In the genomic region with DNA sequence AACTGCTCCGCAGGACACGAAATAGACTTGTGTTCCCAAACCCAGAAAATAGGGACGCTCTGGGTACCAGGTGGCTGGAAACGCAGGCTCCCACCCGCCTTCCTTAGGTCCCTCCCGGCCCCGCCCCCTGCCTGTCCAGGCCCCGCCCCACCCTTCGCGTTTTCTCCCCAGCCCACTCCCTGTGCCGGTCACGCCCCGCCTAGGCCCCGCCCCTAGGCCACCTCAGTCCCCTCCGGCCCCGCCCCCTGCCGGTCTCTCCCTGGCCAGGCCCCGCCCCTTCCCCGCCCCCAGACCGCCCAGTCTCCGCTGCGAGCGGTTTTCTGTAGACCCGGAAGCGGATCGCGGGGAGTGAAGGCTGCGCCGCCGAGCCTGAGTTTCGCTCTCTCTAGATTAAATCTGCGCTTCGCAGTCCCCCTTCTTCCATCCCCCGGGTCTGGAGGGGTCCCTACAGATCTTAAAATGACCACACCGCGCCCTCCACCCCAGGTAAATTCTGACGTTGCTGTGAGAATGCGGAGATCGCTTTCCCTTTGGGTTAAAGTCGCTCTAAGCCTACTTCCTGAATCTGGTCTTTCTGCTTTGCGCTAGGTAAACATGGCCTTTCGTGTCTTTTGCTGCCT, we compare ENCODE assay signal across 8 cellular contexts. TPM values are rescaled to one million over a fixed set of nuclear protein-coding genes. Genes with fewer than 3 reads are reported as not detected.
DNase-seq lines count a peak whose midpoint lies in the region; ATAC-seq and TF ChIP-seq lines count a peak whose summit lies in the region.

No MANE protein-coding gene starts in this region.

- peaks cover 3% of the 10 kb centered on the region; the same call in 1 of the 2 replicates for H3K9me3 ChIP-seq in HUES48 (ENCODE audit: control insufficient read depth, insufficient read depth, low read length)
- H3K9me3 ChIP-seq in SK-N-MC (ENCODE audit: low read depth, low read length): no peaks in the 10 kb centered on the region

- no peaks in the 10 kb centered on the region for H3K27me3 Mint-ChIP-seq in activated naive CD8-positive, alpha-beta T cell treated with anti-CD3 and anti-CD28 coated beads for 36 hours

- peak; percentile 98 for ATAC-seq in Right ventricle myocardium inferior
- peak; percentile 97 for ATAC-seq in omental fat pad (ENCODE audit: low FRiP score)
- no peak for ATAC-seq in GM18868 (IDR thresholded peaks at IDR 0.05; ENCODE audit: unreplicated experiment)

- no peak for TF ChIP-seq CTCF in omental fat pad (IDR thresholded peaks at IDR 0.05)

- H3K36me3 ChIP-seq in HUES48 (ENCODE audit: control insufficient read depth, insufficient read depth, low read length) (no peaks in the 10 kb centered on the region), SK-N-MC (ENCODE audit: insufficient read depth, low read length) (no peaks in the 10 kb centered on the region)

- DNase-seq in DMS79 treated with DMSO at 0.1 percent for 48 hours (lab: John Stamatoyannopoulos, UW) (peak; percentile 75), SK-N-MC (ENCODE audit: low read depth, low spot score) (no peak), Right ventricle myocardium inferior (ENCODE audit: missing footprints) (peak; percentile 98), omental fat pad (ENCODE audit: low spot score) (peak; percentile 97), substantia nigra (lab: John Stamatoyannopoulos, UW) (peak; percentile 56 to 99 (median 94))
- peak; percentile 90 for DNase-seq in activated naive CD8-positive, alpha-beta T cell treated with anti-CD3 and anti-CD28 coated beads for 36 hours

- H3K27ac ChIP-seq in HUES48 (ENCODE audit: low read depth, low read length) (no peak overlapping the region), SK-N-MC (no peak overlapping the region), substantia nigra (ENCODE audit: low read depth, low read length, poor library complexity, severe bottlenecking) (peak overlapping the region; percentile 80)

- peaks cover 13% of the 10 kb centered on the region for H3K4me1 Mint-ChIP-seq in activated naive CD8-positive, alpha-beta T cell treated with anti-CD3 and anti-CD28 coated beads for 36 hours

- peaks cover 8% of the 10 kb centered on the region; the same call in 1 of the 2 replicates for H3K27me3 ChIP-seq in HUES48 (ENCODE audit: control insufficient read depth, insufficient read depth, low read length)

- intact Hi-C loops in Right ventricle myocardium inferior (cut with DNase I): loop anchor here (1.0 to 10.0 kb wide), 6 partner anchors 57 to 550 kb away; partner anchors contain the start of genes ZNF677 and ZNF845

- peak overlapping the region; percentile 89 for H3K9ac ChIP-seq in HUES48 (ENCODE audit: low read depth, low read length)
- H3K9ac ChIP-seq in SK-N-MC (ENCODE audit: insufficient read length): no peak overlapping the region

- H3K36me3 Mint-ChIP-seq in activated naive CD8-positive, alpha-beta T cell treated with anti-CD3 and anti-CD28 coated beads for 36 hours: peaks cover 59% of the 10 kb centered on the region

- H3K4me3 Mint-ChIP-seq in activated naive CD8-positive, alpha-beta T cell treated with anti-CD3 and anti-CD28 coated beads for 36 hours: peak overlapping the region; percentile 98

- H3K9me3 Mint-ChIP-seq in activated naive CD8-positive, alpha-beta T cell treated with anti-CD3 and anti-CD28 coated beads for 36 hours: peaks cover 43% of the 10 kb centered on the region

- H3K4me3 ChIP-seq in HUES48 (ENCODE audit: low read depth, low read length) (peak overlapping the region; percentile 99), SK-N-MC (peak overlapping the region; percentile 51; the same call in 1 of the 2 replicates)

- peaks cover 3% of the 10 kb centered on the region; the same call in 1 of the 2 replicates for H3K4me1 ChIP-seq in HUES48 (ENCODE audit: control insufficient read depth, insufficient read depth, low read length)

- peak overlapping the region; percentile 95 for H3K27ac Mint-ChIP-seq in activated naive CD8-positive, alpha-beta T cell treated with anti-CD3 and anti-CD28 coated beads for 36 hours

RNA-seq across cellular contexts. Expression of gene ZNF665, which starts 3.7 kb away (rescaled TPM):
- 1 to 10 TPM; 6.6 to 6.7 TPM for total RNA-seq in activated naive CD8-positive, alpha-beta T cell treated with anti-CD3 and anti-CD28 coated beads for 36 hours
- total RNA-seq in Right ventricle myocardium inferior (0.73 TPM), omental fat pad (1 to 10 TPM; 1.4 to 3.2 (median 2.5) TPM)

RNA-seq across cellular contexts. Expression of gene ZNF347, which starts 38.0 kb away (rescaled TPM):
- 1 to 10 TPM; 7.0 to 8.6 TPM for total RNA-seq in activated naive CD8-positive, alpha-beta T cell treated with anti-CD3 and anti-CD28 coated beads for 36 hours
- total RNA-seq in Right ventricle myocardium inferior (5.1 TPM), omental fat pad (10 to 100 TPM in 2 of 4 donors, 1 to 10 TPM in 2; 9.1 to 31.2 (median 10.0) TPM)

RNA-seq across cellular contexts. Expression of gene ZNF677, which starts 57.8 kb away (rescaled TPM):
- total RNA-seq in activated naive CD8-positive, alpha-beta T cell treated with anti-CD3 and anti-CD28 coated beads for 36 hours: 10 to 100 TPM in 1 of 2 experiments, 1 to 10 TPM in 1; 9.5 to 11.4 TPM
- total RNA-seq in Right ventricle myocardium inferior (20.1 TPM), omental fat pad (10 to 100 TPM; 10.8 to 27.0 (median 11.9) TPM)
